Comparison of ENCODE assay signal across 8 cellular contexts in genomic region chr1:213989740-213990472, GRCh38. TPM values are rescaled to one million over a fixed set of nuclear protein-coding genes. Genes with fewer than 3 reads are reported as not detected.
A peak's percentile ranks its signal among the peaks of the same experiment; 100 is the strongest.
DNase-seq lines count a peak whose midpoint lies in the region; FAIRE-seq and TF ChIP-seq lines count a peak whose summit lies in the region.

No MANE protein-coding gene starts in this region.

- peak overlapping the region; percentile 83 for H3K4me3 Mint-ChIP-seq in activated naive CD4-positive, alpha-beta T cell treated with anti-CD3 and anti-CD28 coated beads for 36 hours

- peaks cover 70% of the 10 kb centered on the region for H3K27me3 Mint-ChIP-seq in activated naive CD4-positive, alpha-beta T cell treated with anti-CD3 and anti-CD28 coated beads for 36 hours (ENCODE audit: low read depth)

- peaks cover 33% of the 10 kb centered on the region for H3K4me1 Mint-ChIP-seq in activated naive CD4-positive, alpha-beta T cell treated with anti-CD3 and anti-CD28 coated beads for 36 hours (ENCODE audit: low read depth)

- H3K27ac ChIP-seq in kidney (ENCODE audit: low read depth in 2 of 2, low read length in 2 of 2) (no peak overlapping the region), thyroid gland (peak overlapping the region; percentile 88 to 93 (median 92))

- H3K9me3 Mint-ChIP-seq in activated naive CD4-positive, alpha-beta T cell treated with anti-CD3 and anti-CD28 coated beads for 36 hours, result no peaks in the 10 kb centered on the region

- H3K27me3 ChIP-seq in thyroid gland, result no peaks in the 10 kb centered on the region

- intact Hi-C loops in activated naive CD4-positive, alpha-beta T cell treated with anti-CD3 and anti-CD28 coated beads for 36 hours (cut with micrococcal nuclease), result loop anchor here (2.0 to 10.0 kb wide), 7 partner anchors 29 to 1577 kb away; partner anchors contain the start of genes CENPF, KCTD3 and SMYD2
- intact Hi-C loops in kidney (cut with DNase I) (no loop called here), thyroid gland (cut with DNase I) (loop anchor here (5.0 kb wide), 1 partner anchor 53 kb away; no protein-coding TSS in a partner anchor)

- H3K36me3 ChIP-seq in kidney (ENCODE audit: control insufficient read depth in 1 of 2, insufficient read depth in 2 of 2, low read length in 2 of 2), result peaks cover 0 to 3% of the 10 kb centered on the region in 2 donors
- H3K36me3 ChIP-seq in thyroid gland, result no peaks in the 10 kb centered on the region

- FAIRE-seq in kidney (lab: Jason Lieb, UNC), result no peak

- CTCF ChIA-PET in activated naive CD4-positive, alpha-beta T cell treated with anti-CD3 and anti-CD28 coated beads for 36 hours (lab: Charles Lee), result interaction anchor here (0.6 kb wide), 1 partner anchor 884 kb away, joined by 3 read pairs; no protein-coding TSS in a partner anchor

- H3K36me3 Mint-ChIP-seq in activated naive CD4-positive, alpha-beta T cell treated with anti-CD3 and anti-CD28 coated beads for 36 hours (ENCODE audit: low read depth), result no peaks in the 10 kb centered on the region

- H3K27ac Mint-ChIP-seq in activated naive CD4-positive, alpha-beta T cell treated with anti-CD3 and anti-CD28 coated beads for 36 hours, result no peak overlapping the region

- DNase-seq in activated naive CD4-positive, alpha-beta T cell treated with anti-CD3 and anti-CD28 coated beads for 36 hours, result no peak
- DNase-seq in activated naive CD4-positive, alpha-beta T cell treated with Interleukin-2 at 50 U/mL for 16 hours, result no peak
- DNase-seq in SHP77 (lab: John Stamatoyannopoulos, UW) (peak; percentile 82 to 83), kidney (no peak), thyroid gland (peak; percentile 86 to 89), SIG-M5 (lab: John Stamatoyannopoulos, UW) (no peak), NCI-H1930 (lab: John Stamatoyannopoulos, UW) (no peak)
- no peak for DNase-seq in activated CD4-positive, alpha-beta T cell treated with anti-CD3 and anti-CD28 coated beads, Interleukin-2, amount 50 U/mL, for 1 hour

- H3K9ac ChIP-seq in kidney (ENCODE audit: low read length in 2 of 2), result no peak overlapping the region

- WGBS in thyroid gland, 2 donors, result 9 to 20% methylated on average over 5 of the region's 5 CpGs

- no peaks in the 10 kb centered on the region for H3K4me1 ChIP-seq in kidney (ENCODE audit: control insufficient read depth in 1 of 2, insufficient read depth in 1 of 2, low read depth in 1 of 2, low read length in 2 of 2)
- H3K4me1 ChIP-seq in thyroid gland, result peaks cover 19 to 25% of the 10 kb centered on the region in 2 donors

- peak overlapping the region; percentile 64 to 79 for H3K4me3 ChIP-seq in kidney (ENCODE audit: low read length in 2 of 2)
- H3K4me3 ChIP-seq in thyroid gland (replicated peaks in 1 of 3), result peak overlapping the region; percentile 11 to 56 (median 47)

- TF ChIP-seq CTCF in kidney (IDR thresholded peaks at IDR 0.05; ENCODE audit: borderline replicate concordance, extremely low read depth, insufficient read depth) (no peak), thyroid gland (IDR thresholded peaks at IDR 0.05) (no peak)

- no peaks in the 10 kb centered on the region for H3K9me3 ChIP-seq in kidney (ENCODE audit: control insufficient read depth in 1 of 2, low read length in 2 of 2)
- no peaks in the 10 kb centered on the region for H3K9me3 ChIP-seq in thyroid gland

- TF ChIP-seq POLR2A in thyroid gland (IDR thresholded peaks at IDR 0.05), result peak in 1 of 2 donors; percentile 64

RNA-seq across cellular contexts. Expression of gene PROX1, which starts 2.1 kb away (rescaled TPM):
- under 1 TPM; 0.10 to 0.12 TPM for total RNA-seq in activated naive CD4-positive, alpha-beta T cell treated with anti-CD3 and anti-CD28 coated beads for 36 hours
- 6.6 TPM for total RNA-seq in kidney
- 0.92 TPM for polyA plus RNA-seq in kidney (ENCODE audit: insufficient read depth, low read depth, low replicate concordance)
- total RNA-seq in thyroid gland, result 10 to 100 TPM; 34.6 to 51.3 (median 38.4) TPM

Comparison
In these comparisons a context has a peak if more than half of its experiments do, and no peak if none do; other contexts are left out.
1. DNase-seq: peak in SHP77 (2 of 2) and thyroid gland (2 of 2); none in activated naive CD4-positive, alpha-beta T cell treated with anti-CD3 and anti-CD28 coated beads for 36 hours (single experiment), activated naive CD4-positive, alpha-beta T cell treated with Interleukin-2 at 50 U/mL for 16 hours (single experiment), kidney (single experiment), activated CD4-positive, alpha-beta T cell treated with anti-CD3 and anti-CD28 coated beads, Interleukin-2, amount 50 U/mL, for 1 hour (single experiment), SIG-M5 (single experiment) and NCI-H1930 (0 of 2).
2. H3K27ac ChIP-seq: peak in thyroid gland (3 of 3); none in kidney (0 of 2).